ENCODE assay signal across 27 cellular contexts in genomic region chr21:31586118-31586517, GRCh38.
"Had no signal": no experiment of that assay in that cellular context is flagged by ENCODE, and none has a peak within 500 bp of the region (broad histone marks: within the 10 kb centered on the region; RNA-seq: fewer than 3 reads in every experiment).

No MANE protein-coding gene starts in this region.

- H3K27me3 Mint-ChIP-seq: naive thymus-derived CD4-positive, alpha-beta T cell; type B pancreatic cell had no signal

- H3K27me3 ChIP-seq: esophagus squamous epithelium, heart right ventricle, left lung, right atrium auricular region, testis had no signal

- H3K4me3 Mint-ChIP-seq: effector memory CD8-positive, alpha-beta T cell; mesothelial cell of epicardium; naive thymus-derived CD4-positive, alpha-beta T cell; nephron; stimulated activated memory B cell treated with anti-CD40 and anti-IgM and Interleukin-4, amounts not matched to agents 10 μg/mL and 1 μg/mL and 100 μg/mL, for 72 hours; type B pancreatic cell had no signal

- DNase-seq: cortex of kidney; effector memory CD8-positive, alpha-beta T cell; erythroblast; esophagus squamous epithelium; foreskin melanocyte; glutamatergic neuron; heart right ventricle; hippocampal formation; left cardiac atrium; left lung; mesenchymal stem cell; mucosa of descending colon; naive thymus-derived CD4-positive, alpha-beta T cell; nucleus accumbens; stimulated activated CD4-positive, alpha-beta T cell treated with anti-CD3 and anti-CD28 coated beads, Interleukin-2, amount 100 ng/mL, for 24 hours; stimulated activated CD4-positive, alpha-beta T cell treated with anti-CD3 and anti-CD28 coated beads, Interleukin-4, amount 100 ng/mL, for 4 hours; stimulated activated naive CD8-positive, alpha-beta T cell treated with anti-CD3 and anti-CD28 coated beads, Interleukin-15, Interleukin-2, amounts not matched to agents 100 U/mL and 50 U/mL, for 24 hours; substantia nigra; testis; tibial artery had no signal

- H3K9me3 Mint-ChIP-seq: effector memory CD8-positive, alpha-beta T cell; mesothelial cell of epicardium; naive thymus-derived CD4-positive, alpha-beta T cell; nephron; stimulated activated memory B cell treated with anti-CD40 and anti-IgM and Interleukin-4, amounts not matched to agents 10 μg/mL and 1 μg/mL and 100 μg/mL, for 72 hours; type B pancreatic cell had no signal

- H3K9me3 ChIP-seq: esophagus squamous epithelium, heart right ventricle, left lung, mucosa of descending colon, prostate gland, right atrium auricular region, testis, tibial artery had no signal

- H3K4me3 ChIP-seq: esophagus squamous epithelium, heart right ventricle, left lung, mucosa of descending colon, prostate gland, right atrium auricular region, testis, tibial artery had no signal

- H3K36me3 Mint-ChIP-seq: mesothelial cell of epicardium; naive thymus-derived CD4-positive, alpha-beta T cell; stimulated activated memory B cell treated with anti-CD40 and anti-IgM and Interleukin-4, amounts not matched to agents 10 μg/mL and 1 μg/mL and 100 μg/mL, for 72 hours; type B pancreatic cell had no signal

- ATAC-seq: effector memory CD8-positive, alpha-beta T cell; heart right ventricle; left cardiac atrium; left lung; mucosa of descending colon; naive thymus-derived CD4-positive, alpha-beta T cell; sciatic nerve; stimulated activated memory B cell treated with anti-CD40 and anti-IgM and Interleukin-4, amounts not matched to agents 10 μg/mL and 1 μg/mL and 100 μg/mL, for 72 hours; stimulated activated naive CD8-positive, alpha-beta T cell treated with anti-CD3 and anti-CD28 coated beads, Interleukin-15, Interleukin-2, amounts not matched to agents 100 U/mL and 50 U/mL, for 24 hours had no signal

- H3K36me3 ChIP-seq: esophagus squamous epithelium, heart right ventricle, left lung, prostate gland, right atrium auricular region, tibial artery had no signal

- H3K27ac Mint-ChIP-seq: effector memory CD8-positive, alpha-beta T cell; mesothelial cell of epicardium; nephron; stimulated activated memory B cell treated with anti-CD40 and anti-IgM and Interleukin-4, amounts not matched to agents 10 μg/mL and 1 μg/mL and 100 μg/mL, for 72 hours; type B pancreatic cell had no signal

- H3K4me1 ChIP-seq: esophagus squamous epithelium, left lung, prostate gland, right atrium auricular region, testis, tibial artery had no signal

- H3K27ac ChIP-seq: esophagus squamous epithelium, heart right ventricle, left lung, prostate gland, right atrium auricular region, testis, tibial artery had no signal

- H3K4me1 Mint-ChIP-seq: mesothelial cell of epicardium; nephron; stimulated activated memory B cell treated with anti-CD40 and anti-IgM and Interleukin-4, amounts not matched to agents 10 μg/mL and 1 μg/mL and 100 μg/mL, for 72 hours had no signal
